10 cellular contexts compared by ENCODE assay signal in genomic region chr10:116673866-116674265, GRCh38. TPM values are rescaled to one million over a fixed set of nuclear protein-coding genes. Genes with fewer than 3 reads are reported as not detected.
"Had no signal": no experiment of that assay in that cellular context is flagged by ENCODE, and none has a peak within 500 bp of the region (broad histone marks: within the 10 kb centered on the region; RNA-seq: fewer than 3 reads in every experiment).

No MANE protein-coding gene starts in this region.

- H3K4me1 Mint-ChIP-seq: IgD-negative memory B cell had no signal

- H3K27ac Mint-ChIP-seq: IgD-negative memory B cell had no signal

- H3K36me3 Mint-ChIP-seq: IgD-negative memory B cell had no signal

- H3K9me3 ChIP-seq: HAP-1 had no signal

- H3K4me3 ChIP-seq: GM23248, HAP-1 had no signal

- DNase-seq: GM23248, GOT3, H7, KBM-7 had no signal

- H3K9ac ChIP-seq: GM23248 had no signal

- H2AFZ ChIP-seq: GM23248 had no signal

- H3K4me1 ChIP-seq: HAP-1 had no signal

- H3K36me3 ChIP-seq: HAP-1 had no signal

- H3K27ac ChIP-seq: GM23248, HL-60 had no signal

- ATAC-seq: HepG2 had no signal

- H3K4me3 Mint-ChIP-seq: IgD-negative memory B cell had no signal

RNA-seq across cellular contexts. Expression of gene PNLIPRP2, which starts 53.1 kb away (rescaled TPM):
- total RNA-seq: GM23248, H4, H7, HT1080 had no signal
- polyA plus RNA-seq: GM23248, IgD-negative memory B cell had no signal
